Comparison of ENCODE assay signal across 9 cellular contexts in the genomic region with DNA sequence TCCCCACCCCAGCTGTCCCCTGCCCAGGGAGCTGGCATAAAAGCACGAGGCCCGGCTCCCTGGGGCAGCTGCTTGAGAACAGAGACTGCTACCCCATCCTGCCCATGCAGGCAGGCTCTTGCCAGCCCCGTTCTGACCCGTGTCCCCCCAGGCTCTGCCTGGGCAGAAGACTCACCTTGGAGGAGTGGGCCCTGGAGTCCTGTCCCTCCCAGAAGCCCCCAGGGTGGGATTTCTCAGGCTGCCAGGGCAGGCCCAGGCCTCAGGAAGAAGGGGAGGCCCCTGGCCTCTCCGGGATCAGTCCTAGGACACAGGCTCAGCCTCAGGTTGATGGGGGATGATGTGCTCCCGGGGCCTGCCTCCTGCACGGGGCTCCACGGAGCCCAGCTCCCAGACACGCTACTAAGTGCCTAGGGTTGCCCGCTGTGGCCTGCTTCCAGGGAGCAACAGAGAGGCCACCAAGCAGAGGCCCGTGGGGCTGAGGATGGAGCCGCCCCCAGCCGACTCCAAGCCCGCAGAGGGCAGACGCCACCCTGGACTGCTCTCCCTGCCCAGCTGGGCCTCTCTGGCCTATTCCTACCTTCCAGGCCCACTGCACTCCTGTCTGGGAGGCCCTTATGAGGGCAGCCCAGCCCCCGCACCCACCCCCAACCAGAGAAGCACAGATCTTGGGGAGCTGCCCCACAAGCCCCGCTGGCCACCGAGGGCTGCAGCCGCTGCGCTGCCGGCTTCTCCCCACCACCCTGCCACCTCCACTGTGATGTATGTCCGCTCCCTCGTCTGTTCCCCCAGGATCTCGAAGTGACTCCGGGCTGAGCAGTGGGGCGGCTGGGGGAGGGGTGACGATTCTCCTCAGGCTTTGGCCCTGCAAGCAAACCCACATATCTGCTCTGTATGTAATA. TPM values are rescaled to one million over a fixed set of nuclear protein-coding genes. Genes with fewer than 3 reads are reported as not detected.
DNase-seq lines count a peak whose midpoint lies in the region; ATAC-seq and TF ChIP-seq lines count a peak whose summit lies in the region.
"Had no signal": no experiment of that assay in that cellular context is flagged by ENCODE, and none has a peak within 500 bp of the region (broad histone marks: within the 10 kb centered on the region; RNA-seq: fewer than 3 reads in every experiment).

No MANE protein-coding gene starts in this region.

- peaks cover 42% of the 10 kb centered on the region for H3K36me3 Mint-ChIP-seq in stimulated activated memory B cell treated with anti-CD40 and anti-IgM and Interleukin-4, amounts not matched to agents 10 μg/mL and 1 μg/mL and 100 μg/mL, for 72 hours

- ATAC-seq in SK-N-SH treated with all-trans-retinoic acid at 6 μM for 48 hours: no peak
- no peak for ATAC-seq in stimulated activated memory B cell treated with anti-CD40 and anti-IgM and Interleukin-4, amounts not matched to agents 10 μg/mL and 1 μg/mL and 100 μg/mL, for 72 hours

- DNase-seq in SK-N-SH: no peak
- no peak for DNase-seq in fibroblast of lung (ENCODE audit: low read depth in 2 of 2)
- DNase-seq in NCI-H1436 treated with DMSO at 0.1 percent for 48 hours (lab: John Stamatoyannopoulos, UW): no peak
- no peak for DNase-seq in NCI-H1417 (lab: John Stamatoyannopoulos, UW)
- no peak for DNase-seq in HuH-7 (ENCODE audit: low spot score)
- DNase-seq: NCI-H1417 treated with DMSO at 0.1 percent for 48 hours had no signal

- H3K36me3 ChIP-seq in SK-N-SH (replicated peaks in 1 of 2; ENCODE audit: control insufficient read depth in 1 of 2, insufficient read depth in 2 of 2, low read length in 1 of 2) (peaks cover 6 to 49% of the 10 kb centered on the region in 2 experiments), SU-DHL-6 (ENCODE audit: low read length) (no peaks in the 10 kb centered on the region), fibroblast of lung (ENCODE audit: control insufficient read depth, insufficient read depth, low read length) (peaks cover 36% of the 10 kb centered on the region)

- H3K27me3 ChIP-seq in SK-N-SH (ENCODE audit: insufficient read depth): no peaks in the 10 kb centered on the region
- no peaks in the 10 kb centered on the region for H3K27me3 ChIP-seq in SU-DHL-6 (ENCODE audit: low read length)
- H3K27me3 ChIP-seq in fibroblast of lung (ENCODE audit: control insufficient read depth, insufficient read depth, low read length): no peaks in the 10 kb centered on the region

- CTCF ChIA-PET in SK-N-SH (lab: Yijun Ruan, JAX): interaction anchor here (3.5 kb wide), 1 partner anchor 64 kb away, joined by 13 read pairs; a partner anchor contains a TSS

- H3K9me3 Mint-ChIP-seq in stimulated activated memory B cell treated with anti-CD40 and anti-IgM and Interleukin-4, amounts not matched to agents 10 μg/mL and 1 μg/mL and 100 μg/mL, for 72 hours: no peaks in the 10 kb centered on the region

- no peak for TF ChIP-seq EP300 in SK-N-SH (IDR thresholded peaks at IDR 0.05; ENCODE audit: borderline replicate concordance in 1 of 2, low read depth in 1 of 2, low read length in 1 of 2)

- H3K27ac ChIP-seq in SK-N-SH (ENCODE audit: low read depth in 2 of 2, low read length in 1 of 2) (peak overlapping the region in 1 of 2 experiments; percentile 92; a peak in 2 of 4 replicates), SU-DHL-6 (ENCODE audit: low read depth, low read length) (no peak overlapping the region), fibroblast of lung (ENCODE audit: insufficient read depth, low read length) (peak overlapping the region; percentile 63)

- H3K4me1 ChIP-seq in SK-N-SH (ENCODE audit: control insufficient read depth in 1 of 2, insufficient read depth in 2 of 2, low read depth in 1 of 2, low read length in 1 of 2): peaks cover 0 to 29% of the 10 kb centered on the region in 2 experiments; a peak in 2 of 4 replicates
- peaks cover 19% of the 10 kb centered on the region for H3K4me1 ChIP-seq in fibroblast of lung (ENCODE audit: control insufficient read depth, extremely low read depth, insufficient read depth, low read length)

- H3K9me3 ChIP-seq in SK-N-SH (no peaks in the 10 kb centered on the region), SU-DHL-6 (ENCODE audit: insufficient read depth, low read length) (no peaks in the 10 kb centered on the region), fibroblast of lung (ENCODE audit: control insufficient read depth, insufficient read depth, low read depth, low read length) (no peaks in the 10 kb centered on the region)

- H2AFZ ChIP-seq in SK-N-SH (ENCODE audit: low read depth): no peak overlapping the region
- no peak overlapping the region for H2AFZ ChIP-seq in SU-DHL-6 (ENCODE audit: low read depth, low read length, severe bottlenecking)
- no peak overlapping the region for H2AFZ ChIP-seq in fibroblast of lung (ENCODE audit: low read length)

- no peaks in the 10 kb centered on the region for H3K27me3 Mint-ChIP-seq in stimulated activated memory B cell treated with anti-CD40 and anti-IgM and Interleukin-4, amounts not matched to agents 10 μg/mL and 1 μg/mL and 100 μg/mL, for 72 hours

- H4K20me1 ChIP-seq in SK-N-SH (ENCODE audit: insufficient read depth) (0 out of 2 replicates have a peak, but pooled peaks cover 11% of the 10 kb centered on the region), SU-DHL-6 (ENCODE audit: low read depth, low read length) (no peaks in the 10 kb centered on the region), fibroblast of lung (ENCODE audit: control insufficient read depth, extremely low read depth, insufficient read depth, low read length) (no peaks in the 10 kb centered on the region)

- H3K4me2 ChIP-seq in SK-N-SH (peak overlapping the region; percentile 95), SU-DHL-6 (ENCODE audit: low read depth, low read length, poor library complexity, severe bottlenecking) (peak overlapping the region; percentile 95), fibroblast of lung (ENCODE audit: extremely low read depth, insufficient read depth, low read length) (peak overlapping the region; percentile 77)

- TF ChIP-seq CTCF in SK-N-SH (IDR thresholded peaks at IDR 0.05) (no peak), SU-DHL-6 (IDR thresholded peaks at IDR 0.05; ENCODE audit: insufficient read depth, low read length, poor library complexity, severe bottlenecking) (no peak), fibroblast of lung (conservative IDR thresholded peaks at IDR 0.05 in 1 of 2, IDR thresholded peaks at IDR 0.05 in 1 of 2; ENCODE audit: low read depth in 1 of 2, low read length in 2 of 2) (no peak)

- H3K79me2 ChIP-seq in SK-N-SH (ENCODE audit: insufficient read depth) (peaks cover 21% of the 10 kb centered on the region), SU-DHL-6 (ENCODE audit: insufficient read depth, low read length) (peaks cover 16% of the 10 kb centered on the region), fibroblast of lung (ENCODE audit: control insufficient read depth, insufficient read depth, low read length) (peaks cover 23% of the 10 kb centered on the region)

- no peak for TF ChIP-seq RAD21 in SK-N-SH (IDR thresholded peaks at IDR 0.05; ENCODE audit: low read length)

- peaks cover 31% of the 10 kb centered on the region for H3K4me1 Mint-ChIP-seq in stimulated activated memory B cell treated with anti-CD40 and anti-IgM and Interleukin-4, amounts not matched to agents 10 μg/mL and 1 μg/mL and 100 μg/mL, for 72 hours

- H3K27ac Mint-ChIP-seq in stimulated activated memory B cell treated with anti-CD40 and anti-IgM and Interleukin-4, amounts not matched to agents 10 μg/mL and 1 μg/mL and 100 μg/mL, for 72 hours: peak overlapping the region; percentile 95

- peak overlapping the region in 1 of 2 experiments; percentile 91; a peak in 1 of 4 replicates for H3K4me3 ChIP-seq in SK-N-SH (ENCODE audit: low read depth in 2 of 2, low read length in 1 of 2)
- H3K4me3 ChIP-seq in SU-DHL-6 (ENCODE audit: insufficient read depth, low read length, poor library complexity, severe bottlenecking): no peak overlapping the region
- H3K4me3 ChIP-seq in fibroblast of lung (replicated peaks in 1 of 4; ENCODE audit: control extremely low read depth in 1 of 4, insufficient read depth in 1 of 4, low read depth in 3 of 4, low read length in 4 of 4): peak overlapping the region in 2 of 4 experiments; percentile 54 to 84

- POLR2A ChIA-PET in SK-N-SH (lab: Yijun Ruan, JAX): interaction anchor here (0.6 to 3.8 kb wide), 4 partner anchors 12 to 958 kb away, joined by 3 to 24 read pairs (median 4); a partner anchor contains a TSS

- H3F3A ChIP-seq in SK-N-SH (replicated peaks; ENCODE audit: insufficient read depth) (peaks cover 11% of the 10 kb centered on the region), SU-DHL-6 (ENCODE audit: insufficient read depth) (peaks cover 16% of the 10 kb centered on the region; the same call in 1 of the 2 replicates)

- H3K9ac ChIP-seq in SK-N-SH (no peak overlapping the region), SU-DHL-6 (ENCODE audit: low read length) (no peak overlapping the region), fibroblast of lung (ENCODE audit: insufficient read depth, low read length) (no peak overlapping the region)

- 91% methylated on average over 10 of the region's 27 CpGs for WGBS in SK-N-SH (ENCODE audit: low lambda C conversion rate)

- H3K9me2 ChIP-seq in SK-N-SH (no peaks in the 10 kb centered on the region), SU-DHL-6 (replicated peaks; ENCODE audit: insufficient read depth, low read length) (no peaks in the 10 kb centered on the region)

- peak overlapping the region; percentile 99 for H3K4me3 Mint-ChIP-seq in stimulated activated memory B cell treated with anti-CD40 and anti-IgM and Interleukin-4, amounts not matched to agents 10 μg/mL and 1 μg/mL and 100 μg/mL, for 72 hours

RNA-seq across cellular contexts. Expression of a gene that starts 1.7 kb away (rescaled TPM):
- polyA plus RNA-seq in SK-N-SH (2012; rRNA removed) (77.2 and 80.4 TPM in 2 replicates), fibroblast of lung (8.7 and 9.9 TPM in 2 replicates)
- 26.3 and 44.0 TPM in 2 replicates for polyA plus RNA-seq in SK-N-SH (2012; cell fraction: cytosol; rRNA removed)
- 300 and 459 TPM in 2 replicates for polyA plus RNA-seq in SK-N-SH (2012; cell fraction: nucleus; rRNA removed)
- total RNA-seq in fibroblast of lung: 61.9 and 69.7 TPM in 2 replicates
- polyA plus RNA-seq in fibroblast of lung (2012): 31.5 and 38.8 TPM in 2 replicates
- polyA minus RNA-seq in fibroblast of lung (ENCODE audit: low replicate concordance): 2.4 and 3.9 TPM in 2 replicates

RNA-seq across cellular contexts. Expression of a gene that starts 3.0 kb away (rescaled TPM):
- 10.1 and 15.8 TPM in 2 replicates for polyA plus RNA-seq in SK-N-SH (2012; rRNA removed)
- polyA plus RNA-seq in SK-N-SH (2012; cell fraction: cytosol; rRNA removed): 1.6 and 2.3 TPM in 2 replicates
- polyA plus RNA-seq in SK-N-SH (2012; cell fraction: nucleus; rRNA removed): 108 and 136 TPM in 2 replicates
- total RNA-seq in fibroblast of lung: 5.4 and 8.3 TPM in 2 replicates
- 2.2 and 2.7 TPM in 2 replicates for polyA plus RNA-seq in fibroblast of lung
- 2.6 and 3.9 TPM in 2 replicates for polyA plus RNA-seq in fibroblast of lung (2012)
- 2.0 and 4.0 TPM in 2 replicates for polyA minus RNA-seq in fibroblast of lung (ENCODE audit: low replicate concordance)

RNA-seq across cellular contexts. Expression of a gene that starts 3.3 kb away (rescaled TPM):
- polyA plus RNA-seq in SK-N-SH (2012; rRNA removed) (127 and 156 TPM in 2 replicates), fibroblast of lung (40.1 and 61.5 TPM in 2 replicates)
- 111 and 132 TPM in 2 replicates for polyA plus RNA-seq in SK-N-SH (2012; cell fraction: cytosol; rRNA removed)
- polyA plus RNA-seq in SK-N-SH (2012; cell fraction: nucleus; rRNA removed): 95.4 and 157 TPM in 2 replicates
- total RNA-seq in fibroblast of lung: 58.6 and 74.3 TPM in 2 replicates
- polyA plus RNA-seq in fibroblast of lung (2012): 66.5 and 115 TPM in 2 replicates
- polyA minus RNA-seq in fibroblast of lung (ENCODE audit: low replicate concordance): 18.0 and 27.9 TPM in 2 replicates

RNA-seq across cellular contexts. Expression of a gene that starts 12.7 kb away (rescaled TPM):
- polyA plus RNA-seq in SK-N-SH (2012; rRNA removed) (40.6 and 41.6 TPM in 2 replicates), fibroblast of lung (7.7 and 9.6 TPM in 2 replicates)
- 8.8 and 17.6 TPM in 2 replicates for polyA plus RNA-seq in SK-N-SH (2012; cell fraction: cytosol; rRNA removed)
- polyA plus RNA-seq in SK-N-SH (2012; cell fraction: nucleus; rRNA removed): 245 and 398 TPM in 2 replicates
- 30.6 and 32.7 TPM in 2 replicates for total RNA-seq in fibroblast of lung
- 12.5 and 13.8 TPM in 2 replicates for polyA plus RNA-seq in fibroblast of lung (2012)
- polyA minus RNA-seq in fibroblast of lung (ENCODE audit: low replicate concordance): 7.9 and 12.9 TPM in 2 replicates

RNA-seq across cellular contexts. Expression of a gene that starts 13.1 kb away (rescaled TPM):
- polyA plus RNA-seq in SK-N-SH (2012; rRNA removed) (73.2 and 75.4 TPM in 2 replicates), fibroblast of lung (13.5 and 18.1 TPM in 2 replicates)
- polyA plus RNA-seq in SK-N-SH (2012; cell fraction: cytosol; rRNA removed): 30.1 and 51.3 TPM in 2 replicates
- polyA plus RNA-seq in SK-N-SH (2012; cell fraction: nucleus; rRNA removed): 98.8 and 129 TPM in 2 replicates
- 43.6 and 49.3 TPM in 2 replicates for total RNA-seq in fibroblast of lung
- 29.5 and 48.9 TPM in 2 replicates for polyA plus RNA-seq in fibroblast of lung (2012)
- 7.8 and 12.7 TPM in 2 replicates for polyA minus RNA-seq in fibroblast of lung (ENCODE audit: low replicate concordance)
